Comparison of ENCODE assay signal across 8 cellular contexts in genomic region chrX:131831185-131831520, GRCh38.
A peak's percentile ranks its signal among the peaks of the same experiment; 100 is the strongest.
DNase-seq lines count a peak whose midpoint lies in the region; ATAC-seq, FAIRE-seq and TF ChIP-seq lines count a peak whose summit lies in the region.

No MANE protein-coding gene starts in this region.

- H3K27me3 ChIP-seq in A673 (replicated peaks; ENCODE audit: insufficient read depth, low read depth, low read length, poor library complexity), result no peaks in the 10 kb centered on the region
- H3K27me3 ChIP-seq in HCT116 (ENCODE audit: insufficient read depth, low read length), result no peaks in the 10 kb centered on the region
- no peaks in the 10 kb centered on the region for H3K27me3 ChIP-seq in astrocyte (ENCODE audit: insufficient read depth, low read length)
- H3K27me3 ChIP-seq in mucosa of rectum (ENCODE audit: control insufficient read depth in 2 of 2, insufficient read depth in 2 of 2, low read length in 2 of 2), result peaks cover 0 to 4% of the 10 kb centered on the region in 2 donors

- H3K9me2 ChIP-seq in HCT116 (ENCODE audit: insufficient read depth), result no peaks in the 10 kb centered on the region

- peaks cover 13% of the 10 kb centered on the region for H3K4me1 Mint-ChIP-seq in astrocyte (ENCODE audit: low read depth, unreplicated experiment)

- intact Hi-C loops in A673 (cut with micrococcal nuclease; ENCODE audit: unreplicated experiment) (no loop called here), HCT116 (cut with micrococcal nuclease) (loop anchor here (5.0 kb wide), 1 partner anchor 1841 kb away; no protein-coding TSS in a partner anchor)

- POLR2A ChIA-PET in A673 (lab: Charles Lee; ENCODE audit: low non-redundant PET) (no interaction called here), HCT116 (lab: Charles Lee) (no interaction called here)

- no peak for TF ChIP-seq CTCF in A673 (conservative IDR thresholded peaks at IDR 0.05; ENCODE audit: low read depth, low read length)
- TF ChIP-seq CTCF in HCT116 (IDR thresholded peaks at IDR 0.05 in 2 of 3, conservative IDR thresholded peaks at IDR 0.05 in 1 of 3; ENCODE audit: borderline replicate concordance in 1 of 3, insufficient read depth in 1 of 3, low read depth in 2 of 3, low read length in 2 of 3), result no peak
- TF ChIP-seq CTCF in astrocyte (IDR thresholded peaks at IDR 0.05; ENCODE audit: insufficient read depth, low read depth, low read length), result no peak

- peak overlapping the region; percentile 55 for H3K27ac ChIP-seq in A673 (ENCODE audit: low read depth, low read length, poor library complexity, severe bottlenecking)
- H3K27ac ChIP-seq in HCT116 (ENCODE audit: low read depth, low read length), result peak overlapping the region; percentile 66
- H3K27ac ChIP-seq in astrocyte (ENCODE audit: low read depth, low read length), result peak overlapping the region; percentile 52
- peak overlapping the region in 1 of 2 donors; percentile 41 for H3K27ac ChIP-seq in mucosa of rectum (ENCODE audit: low read depth in 2 of 2, low read length in 2 of 2)

- H3K4me2 ChIP-seq in HCT116 (ENCODE audit: low read length) (peak overlapping the region; percentile 81), astrocyte (ENCODE audit: low read length) (peak overlapping the region; percentile 79)

- H3K4me3 ChIP-seq in A673 (ENCODE audit: low read depth, low read length, poor library complexity, severe bottlenecking) (peak overlapping the region; percentile 40), HCT116 (replicated peaks in 1 of 2; ENCODE audit: low read depth in 1 of 2, low read length in 2 of 2) (peak overlapping the region; percentile 55 to 65), astrocyte (ENCODE audit: insufficient read depth, low read depth, low read length) (no peak overlapping the region), mucosa of rectum (ENCODE audit: low read length in 2 of 2) (peak overlapping the region; percentile 12 to 49)

- H3K4me1 ChIP-seq in A673 (ENCODE audit: insufficient read depth, low read length, poor library complexity, severe bottlenecking), result peaks cover 6% of the 10 kb centered on the region
- peaks cover 0 to 24% of the 10 kb centered on the region in 2 experiments; a peak in 3 of 4 replicates for H3K4me1 ChIP-seq in HCT116 (ENCODE audit: control insufficient read depth in 1 of 2, insufficient read depth in 2 of 2, low read length in 2 of 2)
- H3K4me1 ChIP-seq in astrocyte (ENCODE audit: insufficient read depth, low read length), result no peaks in the 10 kb centered on the region
- H3K4me1 ChIP-seq in mucosa of rectum (ENCODE audit: control insufficient read depth in 2 of 2, insufficient read depth in 2 of 2, low read length in 2 of 2), result no peaks in the 10 kb centered on the region

- H3K36me3 Mint-ChIP-seq in astrocyte (ENCODE audit: low read depth, unreplicated experiment), result no peaks in the 10 kb centered on the region

- no peaks in the 10 kb centered on the region for H3K27me3 Mint-ChIP-seq in astrocyte (ENCODE audit: low read depth, unreplicated experiment)

- TF ChIP-seq POLR2A in HCT116 (IDR thresholded peaks at IDR 0.05; ENCODE audit: borderline replicate concordance, extremely low read depth, insufficient read depth, insufficient read length), result no peak

- peak overlapping the region; percentile 92 for H3K4me3 Mint-ChIP-seq in astrocyte (ENCODE audit: unreplicated experiment)

- H3K9me3 ChIP-seq in A673 (ENCODE audit: low read depth, low read length, poor library complexity, severe bottlenecking) (no peaks in the 10 kb centered on the region), HCT116 (ENCODE audit: control insufficient read depth in 1 of 2, insufficient read depth in 1 of 2, low read depth in 1 of 2, low read length in 2 of 2) (no peaks in the 10 kb centered on the region), astrocyte (ENCODE audit: insufficient read depth, low read depth, low read length) (no peaks in the 10 kb centered on the region), mucosa of rectum (ENCODE audit: control insufficient read depth in 2 of 2, low read length in 2 of 2) (no peaks in the 10 kb centered on the region)

- RAD21 ChIA-PET in HCT116 (lab: Charles Lee; ENCODE audit: low non-redundant PET in 1 of 2, low total read pairs in 2 of 2, uncharacterized antibody in 2 of 2, unreplicated experiment in 2 of 2), result no interaction called here

- H4K20me1 ChIP-seq in HCT116 (ENCODE audit: insufficient read depth), result no peaks in the 10 kb centered on the region
- H4K20me1 ChIP-seq in astrocyte (ENCODE audit: insufficient read depth, low read length), result no peaks in the 10 kb centered on the region

- BruUV-seq in A673 (replicated peaks; lab: Mats Ljungman, UMichigan) (no TSS peak), HCT116 (replicated peaks; lab: Mats Ljungman, UMichigan) (no TSS peak)

- no peaks in the 10 kb centered on the region for H3K36me3 ChIP-seq in A673 (ENCODE audit: insufficient read depth, low read length, poor library complexity, severe bottlenecking)
- no peaks in the 10 kb centered on the region; a peak in 1 of 4 replicates for H3K36me3 ChIP-seq in HCT116 (ENCODE audit: control insufficient read depth in 1 of 2, insufficient read depth in 2 of 2, low read length in 2 of 2)
- H3K36me3 ChIP-seq in astrocyte (ENCODE audit: insufficient read depth, low read length), result no peaks in the 10 kb centered on the region
- no peaks in the 10 kb centered on the region for H3K36me3 ChIP-seq in mucosa of rectum (ENCODE audit: control insufficient read depth in 2 of 2, insufficient read depth in 2 of 2, low read length in 2 of 2)

- H2AFZ ChIP-seq in HCT116 (ENCODE audit: low read depth, low read length, poor library complexity, severe bottlenecking), result peak overlapping the region; percentile 86
- H2AFZ ChIP-seq in astrocyte (ENCODE audit: low read depth, low read length), result peak overlapping the region; percentile 66

- no peak for DNase-seq in A673 (ENCODE audit: low spot score)
- DNase-seq in HCT116 (ENCODE audit: low read depth, low spot score), result no peak
- DNase-seq in astrocyte (ENCODE audit: low read depth), result no peak
- no peak for DNase-seq in UCSD-AML1 (lab: John Stamatoyannopoulos, UW; ENCODE audit: unreplicated experiment)
- DNase-seq in RPMI8226, result no peak
- no peak for DNase-seq in NCI-H446 (lab: John Stamatoyannopoulos, UW)

- H3K79me2 ChIP-seq in HCT116 (ENCODE audit: insufficient read depth, low read length), result peaks cover 41% of the 10 kb centered on the region
- no peaks in the 10 kb centered on the region for H3K79me2 ChIP-seq in astrocyte (ENCODE audit: insufficient read depth, low read length)

- no peak for TF ChIP-seq RAD21 in HCT116 (IDR thresholded peaks at IDR 0.05; ENCODE audit: low read depth)

- H3K9ac ChIP-seq in HCT116 (ENCODE audit: low read length), result peak overlapping the region; percentile 74
- H3K9ac ChIP-seq in astrocyte (ENCODE audit: low read length), result peak overlapping the region; percentile 38
- no peak overlapping the region for H3K9ac ChIP-seq in mucosa of rectum (ENCODE audit: low read depth in 1 of 2, low read length in 2 of 2)

- no peaks in the 10 kb centered on the region for H3K9me3 Mint-ChIP-seq in astrocyte (ENCODE audit: unreplicated experiment)

- CTCF ChIA-PET in A673 (lab: Charles Lee) (no interaction called here), HCT116 (lab: Charles Lee) (interaction anchor here (0.5 to 1.5 kb wide), 3 partner anchors 10 to 783 kb away, joined by 3 to 6 read pairs (median 4); no protein-coding TSS in a partner anchor)

- no peak for FAIRE-seq in astrocyte (lab: Jason Lieb, UNC)

- peak overlapping the region; percentile 88 for H3K27ac Mint-ChIP-seq in astrocyte (ENCODE audit: unreplicated experiment)

- ATAC-seq in HCT116, result no peak
- ATAC-seq in HG02852 (IDR thresholded peaks at IDR 0.05; ENCODE audit: unreplicated experiment), result no peak

TF ChIP-seq in HCT116, 20 proteins besides CTCF, POLR2A, EP300 and RAD21 (continues in another document):
- TF ChIP-seq JUND (IDR thresholded peaks at IDR 0.05) (no peak), FOSL1 (IDR thresholded peaks at IDR 0.05; ENCODE audit: low read depth) (no peak), SIN3A (IDR thresholded peaks at IDR 0.05; ENCODE audit: low read depth) (no peak), EGR1 (IDR thresholded peaks at IDR 0.05; ENCODE audit: low read depth) (no peak), ZFX (IDR thresholded peaks at IDR 0.05) (no peak; the same call in 1 of the 2 replicates), POLR2AphosphoS5 (IDR thresholded peaks at IDR 0.05; ENCODE audit: low read depth, low read length) (no peak), REST (IDR thresholded peaks at IDR 0.05; ENCODE audit: low read depth) (no peak), TCF7L2 (IDR thresholded peaks at IDR 0.05; ENCODE audit: borderline replicate concordance, extremely low read depth, insufficient read depth, insufficient read length) (no peak), SRF (IDR thresholded peaks at IDR 0.05; ENCODE audit: low read depth) (no peak), SP1 (IDR thresholded peaks at IDR 0.05; ENCODE audit: low read depth) (no peak), CEBPB (IDR thresholded peaks at IDR 0.05; ENCODE audit: low read depth) (no peak), ZNF274 (IDR thresholded peaks at IDR 0.05; ENCODE audit: low read depth, low read length) (no peak), YY1 (IDR thresholded peaks at IDR 0.05; ENCODE audit: extremely low read depth, insufficient replicate concordance, low read depth, low read length) (no peak)

Comparison
In these comparisons a context has a peak if more than half of its experiments do, and no peak if none do; other contexts are left out.
1. H3K9ac ChIP-seq: peak in HCT116 (single experiment) and astrocyte (single experiment); none in mucosa of rectum (0 of 2).